Comparison of ENCODE assay signal across 24 cellular contexts in the genomic region with DNA sequence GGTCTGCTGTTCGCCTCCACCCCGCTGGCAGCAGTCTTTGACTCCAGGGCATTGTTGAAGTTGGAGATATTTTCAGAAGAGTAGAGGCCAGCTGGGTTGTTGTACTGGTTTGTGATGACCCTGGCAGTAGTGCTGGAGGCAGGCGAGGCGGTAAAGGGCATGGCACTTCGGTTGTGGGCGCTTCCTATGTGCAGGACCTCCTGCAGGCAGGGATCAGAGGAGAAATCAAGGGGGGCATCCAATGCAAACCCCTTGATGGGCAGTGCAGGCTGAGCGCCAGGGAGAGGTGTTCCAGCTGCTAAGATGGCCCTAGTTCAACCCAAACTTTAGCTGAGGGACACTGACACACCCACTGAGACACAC. TPM values are rescaled to one million over a fixed set of nuclear protein-coding genes. Genes with fewer than 3 reads are reported as not detected.
DNase-seq lines count a peak whose midpoint lies in the region; ATAC-seq, FAIRE-seq and TF ChIP-seq lines count a peak whose summit lies in the region.
"Had no signal": no experiment of that assay in that cellular context is flagged by ENCODE, and none has a peak within 500 bp of the region (broad histone marks: within the 10 kb centered on the region; RNA-seq: fewer than 3 reads in every experiment).

No MANE protein-coding gene starts in this region.

- DNase-seq in HepG2 (ENCODE audit: low spot score) (no peak), right lobe of liver (no peak), nephron progenitor cell (no peak), NCI-H774 (lab: John Stamatoyannopoulos, UW) (no peak), left lobe of liver (ENCODE audit: low spot score) (no peak)
- no peak for DNase-seq in stimulated activated naive CD8-positive, alpha-beta T cell treated with anti-CD3 and anti-CD28 coated beads, Interleukin-15, amount 100 ng/mL, for 72 hours
- DNase-seq: activated CD8-positive, alpha-beta memory T cell treated with anti-CD3 and anti-CD28 coated beads for 24 hours; activated naive CD8-positive, alpha-beta T cell treated with anti-CD3 and anti-CD28 coated beads, Interleukin-2, amount 50 U/mL, for 24 hours; CD4-positive, CD25-positive, alpha-beta regulatory T cell; DND-41; IMR-90; kidney glomerular epithelial cell; NCI-H2029 treated with DMSO at 0.1 percent for 48 hours; NCI-H526; OCI-M1; posterior cingulate gyrus; stimulated activated naive CD4-positive, alpha-beta T cell; uterus had no signal

- no peak for TF ChIP-seq CTCF in HepG2 (CRISPR knock-in tag; IDR thresholded peaks at IDR 0.05)
- no peak for TF ChIP-seq CTCF in right lobe of liver (IDR thresholded peaks at IDR 0.05)
- TF ChIP-seq CTCF in nephron progenitor cell (IDR thresholded peaks at IDR 0.05) = no peak

- H3K4me1 ChIP-seq in HepG2 (ENCODE audit: insufficient read depth, low read length) = peaks cover 65% of the 10 kb centered on the region
- H3K4me1 ChIP-seq in right lobe of liver = peaks cover 0 to 12% (median 7%) of the 10 kb centered on the region in 4 donors
- H3K4me1 ChIP-seq in esophagus (ENCODE audit: control insufficient read depth in 2 of 2, insufficient read depth in 2 of 2, low read length in 1 of 2) = peaks cover 5 to 12% of the 10 kb centered on the region in 2 donors

- H3K9me3 Mint-ChIP-seq in nephron progenitor cell = no peaks in the 10 kb centered on the region
- no peaks in the 10 kb centered on the region for H3K9me3 Mint-ChIP-seq in stimulated activated naive CD8-positive, alpha-beta T cell treated with anti-CD3 and anti-CD28 coated beads, Interleukin-15, amount 100 ng/mL, for 72 hours
- H3K9me3 Mint-ChIP-seq: activated naive CD8-positive, alpha-beta T cell treated with anti-CD3 and anti-CD28 coated beads, Interleukin-2, amount 50 U/mL, for 24 hours; activated T-helper 1 cell treated with anti-CD3 and anti-CD28 coated beads, Interleukin-12 subunit alpha, Interleukin-12 subunit beta, Interleukin-2, Interleukin-4 antibody, amounts not matched to agents 30 ng/mL and 10 ng/mL and 1 ng/mL, durations not matched to agents 14 hours and 24 hours and 36 hours; CD4-positive, CD25-positive, alpha-beta regulatory T cell; T-helper 2 cell treated with Interferon-gamma antibody and Interleukin-4, amounts not matched to agents 5 μg/mL and 100 μg/mL, for 36 hours had no signal

- no peak for TF ChIP-seq POLR2A in HepG2 (IDR thresholded peaks at IDR 0.05; ENCODE audit: insufficient read depth in 1 of 2, low read depth in 2 of 2, low read length in 2 of 2)
- TF ChIP-seq POLR2A in right lobe of liver (IDR thresholded peaks at IDR 0.05) = no peak

- peaks cover 30 to 74% of the 10 kb centered on the region in 2 experiments for H3K36me3 ChIP-seq in HepG2 (replicated peaks in 1 of 2; ENCODE audit: control insufficient read depth in 1 of 2, insufficient read depth in 2 of 2, low read length in 2 of 2)
- H3K36me3 ChIP-seq in right lobe of liver = peaks cover 0 to 18% (median 3%) of the 10 kb centered on the region in 4 donors
- peaks cover 0 to 16% of the 10 kb centered on the region in 2 donors for H3K36me3 ChIP-seq in esophagus (ENCODE audit: control insufficient read depth in 2 of 2, insufficient read depth in 2 of 2, low read length in 1 of 2)
- H3K36me3 ChIP-seq: uterus had no signal

- POLR2A ChIA-PET in HepG2 (lab: Yijun Ruan, JAX) = interaction anchor here (1.2 kb wide), 1 partner anchor 83 kb away, joined by 4 read pairs; no protein-coding TSS in a partner anchor

- H3K4me1 Mint-ChIP-seq in nephron progenitor cell = peaks cover 56% of the 10 kb centered on the region
- H3K4me1 Mint-ChIP-seq in stimulated activated naive CD8-positive, alpha-beta T cell treated with anti-CD3 and anti-CD28 coated beads, Interleukin-15, amount 100 ng/mL, for 72 hours = no peaks in the 10 kb centered on the region

- CTCF ChIA-PET in HepG2 (lab: Yijun Ruan, JAX; ENCODE audit: low intra/inter-chr PET ratio, low total read pairs) = no interaction called here

- no peak for FAIRE-seq in HepG2 (lab: Jason Lieb, UNC)
- FAIRE-seq: bronchial epithelial cell had no signal

- H3K36me3 Mint-ChIP-seq in nephron progenitor cell (ENCODE audit: low read depth) = peaks cover 56% of the 10 kb centered on the region
- H3K36me3 Mint-ChIP-seq: CD4-positive, CD25-positive, alpha-beta regulatory T cell had no signal

- H3K27me3 Mint-ChIP-seq in nephron progenitor cell (ENCODE audit: low read depth, poor library complexity) = no peaks in the 10 kb centered on the region
- peaks cover 18% of the 10 kb centered on the region for H3K27me3 Mint-ChIP-seq in stimulated activated naive CD8-positive, alpha-beta T cell treated with anti-CD3 and anti-CD28 coated beads, Interleukin-15, amount 100 ng/mL, for 72 hours
- H3K27me3 Mint-ChIP-seq: activated naive CD8-positive, alpha-beta T cell treated with anti-CD3 and anti-CD28 coated beads, Interleukin-2, amount 50 U/mL, for 24 hours had no signal

- H3K4me2 ChIP-seq in HepG2 (ENCODE audit: low read depth, low read length) = no peak overlapping the region; the same call in 1 of the 2 replicates

- BruUV-seq in HepG2 (replicated peaks; lab: Mats Ljungman, UMichigan) = no TSS peak

- TF ChIP-seq RAD21 in HepG2 (CRISPR knock-in tag; IDR thresholded peaks at IDR 0.05) = no peak

- H3K27me3 ChIP-seq in HepG2 (ENCODE audit: control insufficient read depth in 1 of 2, insufficient read depth in 2 of 2, low read length in 2 of 2) = no peaks in the 10 kb centered on the region
- H3K27me3 ChIP-seq in right lobe of liver = no peaks in the 10 kb centered on the region
- H3K27me3 ChIP-seq in esophagus (ENCODE audit: control insufficient read depth in 1 of 2, insufficient read depth in 2 of 2, low read length in 2 of 2) = no peaks in the 10 kb centered on the region
- H3K27me3 ChIP-seq: SJSA1, uterus had no signal

- no peak overlapping the region for H3K4me3 Mint-ChIP-seq in nephron progenitor cell
- H3K4me3 Mint-ChIP-seq in stimulated activated naive CD8-positive, alpha-beta T cell treated with anti-CD3 and anti-CD28 coated beads, Interleukin-15, amount 100 ng/mL, for 72 hours = no peak overlapping the region
- H3K4me3 Mint-ChIP-seq: activated naive CD8-positive, alpha-beta T cell treated with anti-CD3 and anti-CD28 coated beads, Interleukin-2, amount 50 U/mL, for 24 hours; activated T-helper 1 cell treated with anti-CD3 and anti-CD28 coated beads, Interleukin-12 subunit alpha, Interleukin-12 subunit beta, Interleukin-2, Interleukin-4 antibody, amounts not matched to agents 30 ng/mL and 10 ng/mL and 1 ng/mL, durations not matched to agents 14 hours and 24 hours and 36 hours; CD4-positive, CD25-positive, alpha-beta regulatory T cell; T-helper 2 cell treated with Interferon-gamma antibody and Interleukin-4, amounts not matched to agents 5 μg/mL and 100 μg/mL, for 36 hours had no signal

- H3K4me3 ChIP-seq in HepG2 (replicated peaks in 1 of 3; ENCODE audit: insufficient read depth in 1 of 3, low read depth in 2 of 3, low read length in 3 of 3) (no peak overlapping the region), right lobe of liver (no peak overlapping the region), esophagus (ENCODE audit: low read depth in 1 of 2, low read length in 2 of 2) (no peak overlapping the region)
- H3K4me3 ChIP-seq: SJSA1, uterus had no signal

- intact Hi-C loops in HepG2 (cut with micrococcal nuclease; ENCODE audit: unreplicated experiment) (loop anchor here (1.0 to 5.0 kb wide), 2 partner anchors 9 to 83 kb away; no protein-coding TSS in a partner anchor), right lobe of liver (cut with DNase I) (no loop called here)

- H3K9me3 ChIP-seq in HepG2 (ENCODE audit: low read length) (no peaks in the 10 kb centered on the region), right lobe of liver (no peaks in the 10 kb centered on the region), esophagus (ENCODE audit: control insufficient read depth in 2 of 2, insufficient read depth in 1 of 2, low read depth in 1 of 2, low read length in 1 of 2) (no peaks in the 10 kb centered on the region)
- H3K9me3 ChIP-seq: SJSA1, uterus had no signal

- ATAC-seq in HepG2 = no peak; the same call in 2 of the 3 replicates
- no peak for ATAC-seq in right lobe of liver
- ATAC-seq in stimulated activated naive CD8-positive, alpha-beta T cell treated with anti-CD3 and anti-CD28 coated beads, Interleukin-15, amount 100 ng/mL, for 72 hours = no peak
- ATAC-seq in GM18868 (IDR thresholded peaks at IDR 0.05; ENCODE audit: unreplicated experiment) = no peak
- ATAC-seq in left lobe of liver = no peak
- ATAC-seq: activated naive CD8-positive, alpha-beta T cell treated with anti-CD3 and anti-CD28 coated beads, Interleukin-2, amount 50 U/mL, for 24 hours had no signal

- peak overlapping the region; percentile 44 for H3K27ac Mint-ChIP-seq in nephron progenitor cell
- no peak overlapping the region for H3K27ac Mint-ChIP-seq in stimulated activated naive CD8-positive, alpha-beta T cell treated with anti-CD3 and anti-CD28 coated beads, Interleukin-15, amount 100 ng/mL, for 72 hours
- H3K27ac Mint-ChIP-seq: activated naive CD8-positive, alpha-beta T cell treated with anti-CD3 and anti-CD28 coated beads, Interleukin-2, amount 50 U/mL, for 24 hours; activated T-helper 1 cell treated with anti-CD3 and anti-CD28 coated beads, Interleukin-12 subunit alpha, Interleukin-12 subunit beta, Interleukin-2, Interleukin-4 antibody, amounts not matched to agents 30 ng/mL and 10 ng/mL and 1 ng/mL, durations not matched to agents 14 hours and 24 hours and 36 hours; T-helper 2 cell treated with Interferon-gamma antibody and Interleukin-4, amounts not matched to agents 5 μg/mL and 100 μg/mL, for 36 hours had no signal

- in situ Hi-C loops in HepG2 (cut with HindIII; ENCODE audit: extremely low pct_ligation_motif_present, low pct_unique_long_range_greater_than_20kb) = loop anchor here (5.0 kb wide), 1 partner anchor 98 kb away; no protein-coding TSS in a partner anchor

- peak overlapping the region; percentile 25; the same call in 1 of the 2 replicates for H3K9ac ChIP-seq in HepG2 (ENCODE audit: insufficient read depth, low read depth, low read length)

- WGBS in HepG2 (ENCODE audit: low lambda C conversion rate) = 100% methylated on average over 6 of the region's 7 CpGs
- WGBS in right lobe of liver (ENCODE audit: insufficient coverage, low coverage, low lambda C conversion rate, missing lambda C conversion rate) = no CpG with 5 or more reads among the region's 7 CpGs
- 74 to 77% methylated on average over 7 of the region's 7 CpGs for WGBS in esophagus, 2 donors

- H3K79me2 ChIP-seq in HepG2 (ENCODE audit: insufficient read depth, low read length) = no peaks in the 10 kb centered on the region

- H3K27ac ChIP-seq in HepG2 (ENCODE audit: extremely low read length, insufficient read depth, low read length) = peak overlapping the region; percentile 39
- H3K27ac ChIP-seq in right lobe of liver = no peak overlapping the region
- peak overlapping the region; percentile 63 to 65 for H3K27ac ChIP-seq in esophagus (ENCODE audit: low read depth in 2 of 2, low read length in 1 of 2)
- H3K27ac ChIP-seq: SJSA1, uterus had no signal

- H4K20me1 ChIP-seq in HepG2 (ENCODE audit: insufficient read depth, low read length) = no peaks in the 10 kb centered on the region; the same call in 1 of the 2 replicates

- TF ChIP-seq EP300 in HepG2 (IDR thresholded peaks at IDR 0.05; ENCODE audit: low read depth in 2 of 2, low read length in 2 of 2) (no peak), HepG2 (CRISPR knock-in tag; IDR thresholded peaks at IDR 0.05; ENCODE audit: borderline replicate concordance) (no peak)

- no peak overlapping the region for H2AFZ ChIP-seq in HepG2 (ENCODE audit: low read length)

RNA-seq across cellular contexts. Expression of gene PDLIM1, which starts 27.0 kb away (rescaled TPM):
- 123 and 183 TPM in 2 replicates for total RNA-seq in HepG2 (2016; rRNA removed; fragmentation: Illumina TruSeq; extraction: Trizol)
- total RNA-seq in HepG2 (2016; cell fraction: cytosol; rRNA removed; fragmentation: Illumina TruSeq; extraction: Trizol; ENCODE audit: low read depth) = 60.3 and 60.8 TPM in 2 replicates
- total RNA-seq in HepG2 (2016; cell fraction: insoluble cytoplasmic fraction; rRNA removed; fragmentation: Illumina TruSeq; extraction: Trizol) = 116 and 166 TPM in 2 replicates
- total RNA-seq in HepG2 (2016; cell fraction: membrane; rRNA removed; fragmentation: Illumina TruSeq; extraction: Trizol) = 123 and 134 TPM in 2 replicates
- total RNA-seq in HepG2 (2016; cell fraction: nucleus; rRNA removed; fragmentation: Illumina TruSeq; extraction: Trizol) = 78.1 and 97.1 TPM in 2 replicates
- 109 and 119 TPM in 2 replicates for polyA plus RNA-seq in HepG2 (2011; rRNA removed)
- 149 and 160 TPM in 2 replicates for polyA plus RNA-seq in HepG2 (2011; cell fraction: cytosol; rRNA removed)
- polyA plus RNA-seq in HepG2 (2011; cell fraction: nucleus; rRNA removed) = 55.5 and 63.7 TPM in 2 replicates
- 173 and 180 TPM in 2 replicates for polyA plus RNA-seq in HepG2 (2012)
- 184 TPM in 2 replicates for polyA plus RNA-seq in HepG2 (2016; cell fraction: cytosol; fragmentation: Illumina TruSeq; extraction: Trizol; ENCODE audit: low read depth)
- polyA plus RNA-seq in HepG2 (2016; cell fraction: insoluble cytoplasmic fraction; fragmentation: Illumina TruSeq; extraction: Trizol; ENCODE audit: low read depth) = 383 and 451 TPM in 2 replicates
- polyA plus RNA-seq in HepG2 (2016; cell fraction: membrane; fragmentation: Illumina TruSeq; extraction: Trizol; ENCODE audit: low read depth) = 281 and 307 TPM in 2 replicates
- 213 and 214 TPM in 2 replicates for polyA plus RNA-seq in HepG2 (2016; cell fraction: nucleus; fragmentation: Illumina TruSeq; extraction: Trizol; ENCODE audit: insufficient read depth, low read depth)
- 16.6 and 146 TPM in 2 replicates for polyA minus RNA-seq in HepG2 (2011; rRNA and poly(A)+ RNA removed; ENCODE audit: low replicate concordance)
- 132 and 136 TPM in 2 replicates for polyA minus RNA-seq in HepG2 (2011; cell fraction: cytosol; rRNA and poly(A)+ RNA removed)
- 53.7 and 70.4 TPM in 2 replicates for polyA minus RNA-seq in HepG2 (2011; cell fraction: nucleus; rRNA and poly(A)+ RNA removed)
- 100 to 1,000 TPM in 1 of 6 experiments, 10 to 100 TPM in 5; 63.9 to 105 (median 82.1) TPM for total RNA-seq in right lobe of liver
- polyA plus RNA-seq in esophagus = 100 to 1,000 TPM in 1 of 2 donors, 10 to 100 TPM in 1; 79.9 to 117 TPM
- total RNA-seq in left lobe of liver = 67.1 TPM

Comparison
In these comparisons a context has a peak if more than half of its experiments do, and no peak if none do; other contexts are left out.
1. H3K27ac ChIP-seq: peak in HepG2 (single experiment) and esophagus (2 of 2); none in right lobe of liver (0 of 3).